In the genomic region with DNA sequence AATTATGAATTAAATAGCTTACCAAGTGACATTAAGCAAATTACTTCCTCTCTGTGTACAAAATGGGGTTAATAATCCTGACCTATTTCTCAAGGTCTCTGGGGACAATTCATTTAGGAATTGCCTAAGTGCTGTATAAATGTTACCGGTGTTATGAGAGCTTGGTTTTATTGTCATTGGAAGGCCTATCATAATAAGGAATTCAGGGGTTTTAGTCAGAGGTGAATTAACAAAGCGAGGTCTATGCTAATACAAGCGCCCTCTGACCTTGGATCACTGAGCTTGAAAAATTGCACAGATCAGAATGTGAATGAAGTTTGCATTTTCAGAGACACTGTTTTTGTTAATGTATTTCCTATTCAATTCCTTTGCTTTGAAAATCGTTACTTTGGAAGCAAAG, we compare ENCODE assay signal across 26 cellular contexts.
"Had no signal": no experiment of that assay in that cellular context is flagged by ENCODE, and none has a peak within 500 bp of the region (broad histone marks: within the 10 kb centered on the region; RNA-seq: fewer than 3 reads in every experiment).

No MANE protein-coding gene starts in this region.

- H3K4me3 ChIP-seq: colonic mucosa, left lung, lower lobe of right lung, pancreas, prostate gland, smooth muscle cell, stomach, thyroid gland, upper lobe of left lung, vagina had no signal

- H3K27me3 Mint-ChIP-seq: activated naive CD8-positive, alpha-beta T cell; naive thymus-derived CD8-positive, alpha-beta T cell had no signal

- H3K27ac Mint-ChIP-seq: activated CD4-positive, alpha-beta memory T cell treated with anti-CD3 and anti-CD28 coated beads, Interleukin-2, amount 10 ng/mL, durations not matched to agents 7 days and 5 days; activated CD4-positive, alpha-beta T cell treated with anti-CD3 and anti-CD28 coated beads, Interleukin-2, amount 10 ng/mL, durations not matched to agents 7 days and 5 days; activated naive CD8-positive, alpha-beta T cell; activated T-cell treated with anti-CD3 and anti-CD28 coated beads, Interleukin-2, amount 50 U/mL, for 72 hours; stimulated activated memory B cell treated with anti-CD40 and anti-IgM and Interleukin-4, amounts not matched to agents 10 μg/mL and 1 μg/mL and 100 μg/mL, for 72 hours had no signal

- H3K4me1 Mint-ChIP-seq: activated CD4-positive, alpha-beta memory T cell treated with anti-CD3 and anti-CD28 coated beads, Interleukin-2, amount 10 ng/mL, durations not matched to agents 7 days and 5 days; activated CD4-positive, alpha-beta T cell treated with anti-CD3 and anti-CD28 coated beads, Interleukin-2, amount 10 ng/mL, durations not matched to agents 7 days and 5 days had no signal

- H3K9me3 Mint-ChIP-seq: activated CD4-positive, alpha-beta memory T cell treated with anti-CD3 and anti-CD28 coated beads, Interleukin-2, amount 10 ng/mL, durations not matched to agents 7 days and 5 days; activated CD4-positive, alpha-beta T cell treated with anti-CD3 and anti-CD28 coated beads, Interleukin-2, amount 10 ng/mL, durations not matched to agents 7 days and 5 days; activated T-cell treated with anti-CD3 and anti-CD28 coated beads, Interleukin-2, amount 50 U/mL, for 72 hours; neural crest cell; stimulated activated memory B cell treated with anti-CD40 and anti-IgM and Interleukin-4, amounts not matched to agents 10 μg/mL and 1 μg/mL and 100 μg/mL, for 72 hours had no signal

- H3K4me1 ChIP-seq: colonic mucosa, left lung, lower lobe of right lung, prostate gland, thyroid gland, upper lobe of left lung, vagina had no signal

- H3K27me3 ChIP-seq: colonic mucosa, left lung, pancreas, stomach, thyroid gland, upper lobe of left lung, vagina had no signal

- DNase-seq: activated CD4-positive, alpha-beta memory T cell treated with anti-CD3 and anti-CD28 coated beads, Interleukin-2, amount 10 ng/mL, durations not matched to agents 7 days and 5 days; activated CD4-positive, alpha-beta T cell treated with anti-CD3 and anti-CD28 coated beads for 1 hour; activated CD4-positive, alpha-beta T cell treated with anti-CD3 and anti-CD28 coated beads, Interleukin-2, amount 10 ng/mL, durations not matched to agents 7 days and 5 days; activated naive CD4-positive, alpha-beta T cell treated with Interleukin-2 at 50 U/mL for 16 hours; activated T-cell treated with anti-CD3 and anti-CD28 coated beads, Interleukin-2, amount 50 U/mL, for 72 hours; anterior cingulate cortex; colonic mucosa; effector CD8-positive, alpha-beta T cell; left lung; lower lobe of right lung; mesenchymal stem cell; naive thymus-derived CD8-positive, alpha-beta T cell; nucleus accumbens; pancreas; stimulated activated CD4-positive, alpha-beta T cell treated with anti-CD3 and anti-CD28 coated beads, Interleukin-1b, Interleukin-23, amount 100 ng/mL, for 48 hours; stimulated activated CD4-positive, alpha-beta T cell treated with anti-CD3 and anti-CD28 coated beads, Interleukin-4, amount 100 ng/mL, for 4 hours; stimulated activated CD8-positive, alpha-beta memory T cell treated with anti-CD3 and anti-CD28 coated beads, Interleukin-4, amount 100 ng/mL, for 48 hours; stomach; thyroid gland; upper lobe of left lung had no signal

- H3K36me3 ChIP-seq: colonic mucosa, left lung, lower lobe of right lung, pancreas, prostate gland, stomach, thyroid gland, upper lobe of left lung, vagina had no signal

- H3K4me3 Mint-ChIP-seq: activated CD4-positive, alpha-beta memory T cell treated with anti-CD3 and anti-CD28 coated beads, Interleukin-2, amount 10 ng/mL, durations not matched to agents 7 days and 5 days; activated CD4-positive, alpha-beta T cell treated with anti-CD3 and anti-CD28 coated beads, Interleukin-2, amount 10 ng/mL, durations not matched to agents 7 days and 5 days; activated naive CD8-positive, alpha-beta T cell; activated T-cell treated with anti-CD3 and anti-CD28 coated beads, Interleukin-2, amount 50 U/mL, for 72 hours; naive thymus-derived CD8-positive, alpha-beta T cell; neural crest cell; stimulated activated memory B cell treated with anti-CD40 and anti-IgM and Interleukin-4, amounts not matched to agents 10 μg/mL and 1 μg/mL and 100 μg/mL, for 72 hours had no signal

- H3K27ac ChIP-seq: colonic mucosa, left lung, lower lobe of right lung, pancreas, prostate gland, stomach, thyroid gland, upper lobe of left lung, vagina had no signal

- H3K36me3 Mint-ChIP-seq: stimulated activated memory B cell treated with anti-CD40 and anti-IgM and Interleukin-4, amounts not matched to agents 10 μg/mL and 1 μg/mL and 100 μg/mL, for 72 hours had no signal

- ATAC-seq: activated T-cell treated with anti-CD3 and anti-CD28 coated beads, Interleukin-2, amount 50 U/mL, for 72 hours; lower lobe of right lung; naive thymus-derived CD8-positive, alpha-beta T cell; stimulated activated memory B cell treated with anti-CD40 and anti-IgM and Interleukin-4, amounts not matched to agents 10 μg/mL and 1 μg/mL and 100 μg/mL, for 72 hours had no signal

- H3K9me3 ChIP-seq: colonic mucosa, left lung, lower lobe of right lung, pancreas, prostate gland, stomach, thyroid gland, upper lobe of left lung, vagina had no signal
